Comparison of ENCODE assay signal across 31 cellular contexts in genomic region chr4:156391297-156391653, GRCh38.
A peak's percentile ranks its signal among the peaks of the same experiment; 100 is the strongest.
DNase-seq lines count a peak whose midpoint lies in the region; ATAC-seq, FAIRE-seq and TF ChIP-seq lines count a peak whose summit lies in the region.
"Had no signal": no experiment of that assay in that cellular context is flagged by ENCODE, and none has a peak within 500 bp of the region (broad histone marks: within the 10 kb centered on the region; RNA-seq: fewer than 3 reads in every experiment).

No MANE protein-coding gene starts in this region.

- H3K79me2 ChIP-seq in astrocyte (ENCODE audit: insufficient read depth, low read length) (no peaks in the 10 kb centered on the region), SK-N-SH (ENCODE audit: insufficient read depth) (no peaks in the 10 kb centered on the region)

- H3K4me3 ChIP-seq in right atrium auricular region: no peak overlapping the region
- no peak overlapping the region for H3K4me3 ChIP-seq in astrocyte (ENCODE audit: insufficient read depth, low read depth, low read length)
- H3K4me3 ChIP-seq in skeletal muscle tissue (ENCODE audit: low read length in 3 of 3): peak overlapping the region in 2 of 3 donors; percentile 11 to 16
- no peak overlapping the region for H3K4me3 ChIP-seq in SK-N-SH (ENCODE audit: low read depth in 2 of 2, low read length in 1 of 2)
- H3K4me3 ChIP-seq: HAP-1, K562 had no signal

- no peak overlapping the region for H2AFZ ChIP-seq in astrocyte (ENCODE audit: low read depth, low read length)
- no peak overlapping the region for H2AFZ ChIP-seq in SK-N-SH (ENCODE audit: low read depth)

- H3K9ac ChIP-seq in astrocyte (ENCODE audit: low read length) (no peak overlapping the region), skeletal muscle tissue (ENCODE audit: low read depth in 1 of 3, low read length in 3 of 3) (no peak overlapping the region), SK-N-SH (no peak overlapping the region)

- no peaks in the 10 kb centered on the region for H3K27me3 Mint-ChIP-seq in astrocyte (ENCODE audit: low read depth, unreplicated experiment)
- H3K27me3 Mint-ChIP-seq: CD8-positive, alpha-beta memory T cell had no signal

- FAIRE-seq in astrocyte (lab: Jason Lieb, UNC): peak; percentile 54
- FAIRE-seq: GM12892, HTR-8/SVneo, K562 had no signal

- no peaks in the 10 kb centered on the region for H3F3A ChIP-seq in SK-N-SH (replicated peaks; ENCODE audit: insufficient read depth)

- H3K4me1 Mint-ChIP-seq in astrocyte (ENCODE audit: low read depth, unreplicated experiment): peaks cover 2% of the 10 kb centered on the region
- H3K4me1 Mint-ChIP-seq: CD14-positive monocyte; CD8-positive, alpha-beta memory T cell had no signal

- peak; percentile 52 for ATAC-seq in Right ventricle myocardium superior (ENCODE audit: poor library complexity)
- ATAC-seq: K562 had no signal

- H3K36me3 Mint-ChIP-seq in astrocyte (ENCODE audit: low read depth, unreplicated experiment): peaks cover 2% of the 10 kb centered on the region
- H3K36me3 Mint-ChIP-seq: CD14-positive monocyte; CD8-positive, alpha-beta memory T cell had no signal

- TF ChIP-seq CTCF in right atrium auricular region (IDR thresholded peaks at IDR 0.05) (no peak), astrocyte (IDR thresholded peaks at IDR 0.05; ENCODE audit: insufficient read depth, low read depth, low read length) (no peak), SK-N-SH (IDR thresholded peaks at IDR 0.05) (no peak)

- H3K9me3 Mint-ChIP-seq in astrocyte (ENCODE audit: unreplicated experiment): no peaks in the 10 kb centered on the region
- H3K9me3 Mint-ChIP-seq: HFFc6 had no signal

- H3K4me1 ChIP-seq in right atrium auricular region (peaks cover 0 to 8% of the 10 kb centered on the region in 2 donors), astrocyte (ENCODE audit: insufficient read depth, low read length) (peaks cover 4% of the 10 kb centered on the region), skeletal muscle tissue (ENCODE audit: control insufficient read depth in 3 of 3, insufficient read depth in 3 of 3, low read length in 3 of 3) (peaks cover 10 to 11% (median 10%) of the 10 kb centered on the region in 3 donors), SK-N-SH (ENCODE audit: control insufficient read depth in 1 of 2, insufficient read depth in 2 of 2, low read depth in 1 of 2, low read length in 1 of 2) (no peaks in the 10 kb centered on the region)
- H3K4me1 ChIP-seq: BE2C had no signal

- no peak for TF ChIP-seq RAD21 in SK-N-SH (IDR thresholded peaks at IDR 0.05; ENCODE audit: low read length)

- no peaks in the 10 kb centered on the region for H3K27me3 ChIP-seq in right atrium auricular region
- no peaks in the 10 kb centered on the region for H3K27me3 ChIP-seq in astrocyte (ENCODE audit: insufficient read depth, low read length)
- no peaks in the 10 kb centered on the region for H3K27me3 ChIP-seq in skeletal muscle tissue (ENCODE audit: control insufficient read depth in 3 of 3, insufficient read depth in 3 of 3, low read length in 3 of 3)
- H3K27me3 ChIP-seq in SK-N-SH (ENCODE audit: insufficient read depth): no peaks in the 10 kb centered on the region
- H3K27me3 ChIP-seq: BE2C had no signal

- H3K27ac Mint-ChIP-seq in astrocyte (ENCODE audit: unreplicated experiment): no peak overlapping the region
- H3K27ac Mint-ChIP-seq: CD14-positive monocyte; CD8-positive, alpha-beta memory T cell; HFFc6 had no signal

- H3K9me3 ChIP-seq in right atrium auricular region (no peaks in the 10 kb centered on the region), astrocyte (ENCODE audit: insufficient read depth, low read depth, low read length) (no peaks in the 10 kb centered on the region), skeletal muscle tissue (ENCODE audit: control insufficient read depth in 3 of 3, low read length in 3 of 3) (no peaks in the 10 kb centered on the region), SK-N-SH (no peaks in the 10 kb centered on the region)
- H3K9me3 ChIP-seq: BE2C, HAP-1 had no signal

- TF ChIP-seq EP300 in SK-N-SH (IDR thresholded peaks at IDR 0.05; ENCODE audit: borderline replicate concordance in 1 of 2, low read depth in 1 of 2, low read length in 1 of 2): no peak

- H3K4me3 Mint-ChIP-seq in astrocyte (ENCODE audit: unreplicated experiment): no peak overlapping the region
- H3K4me3 Mint-ChIP-seq: CD14-positive monocyte; CD8-positive, alpha-beta memory T cell; HFFc6 had no signal

- DNase-seq in Right ventricle myocardium superior (no peak), right atrium auricular region (ENCODE audit: low spot score) (no peak), astrocyte (ENCODE audit: low read depth) (no peak), myocyte (ENCODE audit: low read depth) (peak; percentile 62), SK-N-SH (no peak), NCI-H748 (lab: John Stamatoyannopoulos, UW; ENCODE audit: unreplicated experiment) (no peak), NOMO-1 (lab: John Stamatoyannopoulos, UW; ENCODE audit: unreplicated experiment in 2 of 2) (no peak)
- DNase-seq: 8988T; ACHN; BE2C; CD8-positive, alpha-beta memory T cell; DMS79 treated with DMSO at 0.1 percent for 48 hours; GF-D8; GOT3; HFFc6; Kasumi-1; NCI-H1092 treated with DMSO at 0.1 percent for 48 hours; NCI-H1436; NCI-H187; NCI-H2081 treated with DMSO at 0.1 percent for 48 hours; NCI-H524; NCI-H774; NK-92 treated with Interleukin-12 subunit alpha and Interleukin-12 subunit beta, amount 100 ng/mL, for 24 hours; RPMI8226; SHP77 had no signal

- H3K27ac ChIP-seq in right atrium auricular region (no peak overlapping the region), astrocyte (ENCODE audit: low read depth, low read length) (no peak overlapping the region), skeletal muscle tissue (ENCODE audit: low read depth, low read length) (no peak overlapping the region), SK-N-SH (ENCODE audit: low read depth in 2 of 2, low read length in 1 of 2) (no peak overlapping the region)

- no peak overlapping the region for H3K4me2 ChIP-seq in astrocyte (ENCODE audit: low read length)
- H3K4me2 ChIP-seq in SK-N-SH: no peak overlapping the region

- CTCF ChIA-PET in SK-N-SH (lab: Yijun Ruan, JAX): no interaction called here

- no peaks in the 10 kb centered on the region for H3K9me2 ChIP-seq in SK-N-SH

- POLR2A ChIA-PET in SK-N-SH (lab: Yijun Ruan, JAX): no interaction called here

- WGBS in SK-N-SH (ENCODE audit: low lambda C conversion rate): 14% methylated on average over 3 of the region's 3 CpGs

- intact Hi-C loops in Right ventricle myocardium superior (cut with DNase I): no loop called here

- H3K36me3 ChIP-seq in right atrium auricular region (no peaks in the 10 kb centered on the region), astrocyte (ENCODE audit: insufficient read depth, low read length) (no peaks in the 10 kb centered on the region), skeletal muscle tissue (ENCODE audit: control insufficient read depth in 3 of 3, insufficient read depth in 3 of 3, low read length in 3 of 3) (no peaks in the 10 kb centered on the region), SK-N-SH (replicated peaks in 1 of 2; ENCODE audit: control insufficient read depth in 1 of 2, insufficient read depth in 2 of 2, low read length in 1 of 2) (no peaks in the 10 kb centered on the region)
- H3K36me3 ChIP-seq: BE2C, HAP-1 had no signal

- H4K20me1 ChIP-seq in astrocyte (ENCODE audit: insufficient read depth, low read length) (no peaks in the 10 kb centered on the region), SK-N-SH (ENCODE audit: insufficient read depth) (no peaks in the 10 kb centered on the region)

TF ChIP-seq in SK-N-SH, 30 proteins besides CTCF, POLR2A, EP300 and RAD21:
- TF ChIP-seq TCF12 (IDR thresholded peaks at IDR 0.05) (no peak), SIN3A (IDR thresholded peaks at IDR 0.05; ENCODE audit: borderline replicate concordance, low read depth, low read length) (no peak), FOSL2 (IDR thresholded peaks at IDR 0.05; ENCODE audit: borderline replicate concordance, low read depth) (no peak), MEF2A (IDR thresholded peaks at IDR 0.05; ENCODE audit: borderline replicate concordance, low read depth) (no peak), TEAD4 (IDR thresholded peaks at IDR 0.05; ENCODE audit: borderline replicate concordance, insufficient read depth) (no peak), IRF3 (IDR thresholded peaks at IDR 0.05; ENCODE audit: low read depth, low read length) (no peak), JUND (IDR thresholded peaks at IDR 0.05) (no peak), RXRA (IDR thresholded peaks at IDR 0.05; ENCODE audit: borderline replicate concordance, low read depth) (no peak), REST (IDR thresholded peaks at IDR 0.05; ENCODE audit: low read depth, low read length) (no peak)
TF ChIP-seq in SK-N-SH: peak in this region for 0.

Comparison
In these comparisons a context has a peak if more than half of its experiments do, and no peak if none do; other contexts are left out.
1. H3K4me3 ChIP-seq: peak in skeletal muscle tissue (2 of 3); none in right atrium auricular region (0 of 2), astrocyte (single experiment) and SK-N-SH (0 of 2).